9 cellular contexts compared by ENCODE assay signal in genomic region chr3:139534992-139535879, GRCh38. TPM values are rescaled to one million over a fixed set of nuclear protein-coding genes. Genes with fewer than 3 reads are reported as not detected.
DNase-seq lines count a peak whose midpoint lies in the region; ATAC-seq lines count a peak whose summit lies in the region.
"Had no signal": no experiment of that assay in that cellular context is flagged by ENCODE, and none has a peak within 500 bp of the region (broad histone marks: within the 10 kb centered on the region; RNA-seq: fewer than 3 reads in every experiment).

No MANE protein-coding gene starts in this region.

- H3K36me3 ChIP-seq in duodenal mucosa (ENCODE audit: control insufficient read depth in 1 of 2, insufficient read depth in 2 of 2, low read length in 2 of 2), result no peaks in the 10 kb centered on the region
- H3K36me3 ChIP-seq in mesodermal cell (ENCODE audit: control insufficient read depth, insufficient read depth, low read length), result no peaks in the 10 kb centered on the region

- H3K4me1 ChIP-seq in duodenal mucosa (ENCODE audit: control insufficient read depth in 1 of 2, insufficient read depth in 2 of 2, low read length in 2 of 2) (peaks cover 41 to 52% of the 10 kb centered on the region in 2 donors), mesodermal cell (ENCODE audit: control insufficient read depth, insufficient read depth, low read length, poor library complexity, severe bottlenecking) (peaks cover 22% of the 10 kb centered on the region)

- H3K9ac ChIP-seq in duodenal mucosa (ENCODE audit: low read depth in 1 of 2, low read length in 2 of 2), result peak overlapping the region in 1 of 2 donors; percentile 30

- no peaks in the 10 kb centered on the region for H3K9me3 ChIP-seq in duodenal mucosa (ENCODE audit: control insufficient read depth in 1 of 2, low read length in 2 of 2)
- peaks cover 7% of the 10 kb centered on the region for H3K9me3 ChIP-seq in mesodermal cell (ENCODE audit: control insufficient read depth, low read length)
- H3K9me3 ChIP-seq: A549 had no signal

- ATAC-seq in GM19452 (IDR thresholded peaks at IDR 0.05; ENCODE audit: unreplicated experiment), result no peak
- ATAC-seq in GM18517 (IDR thresholded peaks at IDR 0.05; ENCODE audit: unreplicated experiment), result no peak

- H3K4me3 ChIP-seq in duodenal mucosa (ENCODE audit: low read depth in 1 of 2, low read length in 2 of 2) (no peak overlapping the region), mesodermal cell (ENCODE audit: extremely low read depth, insufficient read depth, low read length, poor library complexity, severe bottlenecking) (no peak overlapping the region)
- H3K4me3 ChIP-seq: A549 had no signal

- peaks cover 0 to 6% of the 10 kb centered on the region in 2 donors for H3K27me3 ChIP-seq in duodenal mucosa (ENCODE audit: control insufficient read depth in 1 of 2, insufficient read depth in 2 of 2, low read length in 2 of 2)

- WGBS in mesodermal cell (ENCODE audit: insufficient coverage in 2 of 2), 2 experiments, result 92 to 93% methylated on average over 9 to 12 of the region's 12 CpGs

- DNase-seq in NCI-H2227 (lab: John Stamatoyannopoulos, UW; ENCODE audit: unreplicated experiment) (peak; percentile 4), NCI-H2227 treated with DMSO at 0.1 percent for 48 hours (lab: John Stamatoyannopoulos, UW) (no peak), NCI-H1105 (lab: John Stamatoyannopoulos, UW) (no peak), SHP77 treated with DMSO at 0.1 percent for 48 hours (lab: John Stamatoyannopoulos, UW) (no peak)

- H3K27ac ChIP-seq in duodenal mucosa (ENCODE audit: low read depth, low read length), result peak overlapping the region; percentile 34
- peak overlapping the region; percentile 82 for H3K27ac ChIP-seq in mesodermal cell (ENCODE audit: low read depth, low read length, severe bottlenecking)

RNA-seq across cellular contexts. Expression of gene RBP1, which starts 4.3 kb away (rescaled TPM):
- 71.6 TPM for polyA plus RNA-seq in mesodermal cell (2013, experiment 1 of 2)
- 74.4 TPM for polyA plus RNA-seq in mesodermal cell (2013, experiment 2 of 2)

RNA-seq across cellular contexts. Expression of gene RBP2, which starts 58.9 kb away (rescaled TPM):
- polyA plus RNA-seq in mesodermal cell (2013, experiment 1 of 2), result not detected
- polyA plus RNA-seq in mesodermal cell (2013, experiment 2 of 2), result not detected
- polyA plus RNA-seq: A549 had no signal
